ENCODE assay signal across 1 cellular context in genomic region chr10:122344741-122345258, GRCh38.
A peak's percentile ranks its signal among the peaks of the same experiment; 100 is the strongest.
TF ChIP-seq lines count a peak whose summit lies in the region.

No MANE protein-coding gene starts in this region.

TF ChIP-seq in HepG2, 621 proteins besides CTCF, POLR2A, EP300 and RAD21 (continued from another document and continues in another):
- TF ChIP-seq IKZF1 (IDR thresholded peaks at IDR 0.05) (no peak), ZNF670 (CRISPR knock-in tag; IDR thresholded peaks at IDR 0.05; ENCODE audit: borderline replicate concordance) (no peak), ZNF589 (CRISPR knock-in tag; conservative IDR thresholded peaks at IDR 0.05) (no peak), HDAC1 (CRISPR knock-in tag; IDR thresholded peaks at IDR 0.05) (peak; percentile 17; the same call in 1 of the 2 replicates), DRAP1 (CRISPR knock-in tag; IDR thresholded peaks at IDR 0.05) (peak; percentile 54), BCL6 (CRISPR knock-in tag; IDR thresholded peaks at IDR 0.05) (peak; percentile 51; the same call in 1 of the 2 replicates), THAP9 (CRISPR knock-in tag; IDR thresholded peaks at IDR 0.05; ENCODE audit: borderline replicate concordance) (no peak), HIC2 (CRISPR knock-in tag; IDR thresholded peaks at IDR 0.05; ENCODE audit: low read depth) (no peak), ZEB1 (IDR thresholded peaks at IDR 0.05; ENCODE audit: insufficient replicate concordance, low read depth) (no peak), ZNF619 (CRISPR knock-in tag; IDR thresholded peaks at IDR 0.05) (no peak), ZFP36 (IDR thresholded peaks at IDR 0.05; ENCODE audit: borderline replicate concordance, low read depth, low read length, partially characterized antibody) (no peak), MED1 (CRISPR knock-in tag; IDR thresholded peaks at IDR 0.05) (peak; percentile 92), TFDP1 (CRISPR knock-in tag; IDR thresholded peaks at IDR 0.05; ENCODE audit: borderline replicate concordance) (no peak), FUBP1 (CRISPR knock-in tag; IDR thresholded peaks at IDR 0.05; ENCODE audit: borderline replicate concordance) (no peak), ZNF510 (CRISPR knock-in tag; IDR thresholded peaks at IDR 0.05; ENCODE audit: low read depth) (no peak), TBP (CRISPR knock-in tag; IDR thresholded peaks at IDR 0.05) (no peak), ESRRA (CRISPR knock-in tag; IDR thresholded peaks at IDR 0.05; ENCODE audit: low read depth) (peak; percentile 98), ZNF10 (CRISPR knock-in tag; IDR thresholded peaks at IDR 0.05; ENCODE audit: borderline replicate concordance, low read depth) (no peak), ZNF720 (CRISPR knock-in tag; IDR thresholded peaks at IDR 0.05) (no peak), TIGD3 (CRISPR knock-in tag; IDR thresholded peaks at IDR 0.05; ENCODE audit: borderline replicate concordance) (no peak), CEBPZ (IDR thresholded peaks at IDR 0.05; ENCODE audit: low read length) (no peak), CERS6 (CRISPR knock-in tag; IDR thresholded peaks at IDR 0.05) (no peak), ZNF17 (CRISPR knock-in tag; IDR thresholded peaks at IDR 0.05) (no peak), EHMT2 (IDR thresholded peaks at IDR 0.05; ENCODE audit: borderline replicate concordance, low read depth, low read length) (0 out of 2 replicates have a peak, but pooled peaks have one; percentile 64), ZNF724P (CRISPR knock-in tag; IDR thresholded peaks at IDR 0.05; ENCODE audit: borderline replicate concordance) (no peak; the same call in 1 of the 2 replicates), ATAD3A (CRISPR knock-in tag; IDR thresholded peaks at IDR 0.05) (no peak), IRF9 (CRISPR knock-in tag; IDR thresholded peaks at IDR 0.05; ENCODE audit: borderline replicate concordance) (no peak), ZC3H13 (CRISPR knock-in tag; IDR thresholded peaks at IDR 0.05) (no peak), ZNF770 (CRISPR knock-in tag; IDR thresholded peaks at IDR 0.05) (no peak), ZNF280B (CRISPR knock-in tag; IDR thresholded peaks at IDR 0.05; ENCODE audit: borderline replicate concordance) (no peak)
